8 cellular contexts compared by ENCODE assay signal in the genomic region with DNA sequence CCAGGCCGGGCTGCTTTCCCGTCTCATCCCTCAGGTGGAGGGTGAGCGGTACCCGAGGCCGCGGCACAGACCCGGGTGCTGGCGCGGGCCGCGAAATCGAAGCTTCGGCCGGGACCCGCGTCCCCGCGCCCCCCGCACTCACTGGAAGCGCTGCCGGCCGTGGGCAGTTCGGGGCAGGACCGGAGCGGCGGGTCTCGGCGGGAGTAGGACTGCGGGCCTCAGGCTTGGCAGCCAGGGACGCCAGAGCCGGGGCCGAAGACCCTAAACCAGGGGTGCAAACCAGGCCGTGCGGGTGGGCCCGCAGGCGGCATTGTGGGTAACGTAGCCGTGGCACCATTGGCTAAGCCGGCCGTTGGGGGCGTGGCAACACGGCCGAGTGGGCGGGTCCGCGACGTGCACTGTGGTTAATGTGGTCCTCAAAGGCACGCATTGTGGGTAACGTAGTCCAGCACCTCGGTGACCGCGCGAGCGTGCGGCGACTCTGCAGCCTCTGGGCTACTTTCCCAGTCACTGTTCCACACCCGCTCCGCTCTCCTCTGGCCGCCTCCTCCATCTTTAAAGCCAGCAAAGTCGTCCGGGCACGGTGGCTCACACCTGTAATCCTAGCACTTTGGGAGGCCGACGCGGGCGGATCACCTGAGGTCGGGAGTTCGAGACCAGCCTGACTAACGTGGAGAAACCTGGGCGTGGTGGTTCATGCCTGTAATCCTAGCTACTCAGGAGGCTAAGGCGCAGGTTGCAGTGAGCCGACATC. TPM values are rescaled to one million over a fixed set of nuclear protein-coding genes. Genes with fewer than 3 reads are reported as not detected.
A peak's percentile ranks its signal among the peaks of the same experiment; 100 is the strongest.
DNase-seq lines count a peak whose midpoint lies in the region; ATAC-seq and TF ChIP-seq lines count a peak whose summit lies in the region.

TSS of gene ZNF500 (minus strand) at position 288 of the 754 bp plus-strand sequence. CDS start 1,184 bp downstream, outside the sequence.

- in situ Hi-C loops in GM13977 (cut with MboI; ENCODE audit: low pct_unique_long_range_greater_than_20kb, low sequenced_read_pairs, unreplicated experiment): no loop called here

- H3K4me3 ChIP-seq in adrenal gland (peak within 1 kb of the TSS; percentile 38 to 98 (median 95)), heart left ventricle (peak within 1 kb of the TSS; percentile 76 to 97 (median 89))

- no peaks in the 10 kb centered on the region for H3K27me3 ChIP-seq in adrenal gland
- no peaks in the 10 kb centered on the region for H3K27me3 ChIP-seq in heart left ventricle

- 2 to 14% (median 4%) methylated on average over 13 to 72 of the region's 72 CpGs for WGBS in adrenal gland, 4 donors
- WGBS in heart left ventricle, 4 donors: 3 to 9% (median 6%) methylated on average over 34 to 72 of the region's 72 CpGs

- no peak for TF ChIP-seq CTCF in GM13977 (IDR thresholded peaks at IDR 0.05; ENCODE audit: extremely low read depth, insufficient read depth, missing control alignments)
- TF ChIP-seq CTCF in adrenal gland (IDR thresholded peaks at IDR 0.05): no peak
- TF ChIP-seq CTCF in heart left ventricle (IDR thresholded peaks at IDR 0.05): no peak
- no peak for TF ChIP-seq CTCF in type B pancreatic cell (conservative IDR thresholded peaks at IDR 0.05)

- POLR2A ChIA-PET in T-cell (lab: Charles Lee): no interaction called here

- H3K4me3 Mint-ChIP-seq in T-cell: peak within 1 kb of the TSS; percentile 86 to 93 (median 88)
- peak within 1 kb of the TSS; percentile 91 for H3K4me3 Mint-ChIP-seq in type B pancreatic cell

- intact Hi-C loops in adrenal gland (cut with DNase I): no loop called here
- intact Hi-C loops in heart left ventricle (cut with DNase I): loop anchor here in 5 of 10 donors (1.0 to 10.0 kb wide), 6 partner anchors 32 to 188 kb away; partner anchors contain the start of genes ANKS3 (in 2 of the 5), DNAAF8 (in 2 of the 5), ROGDI (in 2 of the 5) and GLYR1 (in 1 of the 5)

- H3K4me1 Mint-ChIP-seq in T-cell: peaks cover 32 to 46% (median 36%) of the 10 kb centered on the region in 3 donors
- peaks cover 22% of the 10 kb centered on the region for H3K4me1 Mint-ChIP-seq in type B pancreatic cell (ENCODE audit: unreplicated experiment)

- ATAC-seq in HG02870 (IDR thresholded peaks at IDR 0.05; ENCODE audit: unreplicated experiment) (peak; percentile 84), T-cell (replicated peaks in 1 of 4) (peak; percentile 94 to 95 (median 94)), heart left ventricle (peak; percentile 92 to 97 (median 96))

- H3K36me3 ChIP-seq in adrenal gland (replicated peaks in 1 of 2) (peaks cover 0 to 33% of the 10 kb centered on the region in 2 donors), heart left ventricle (peaks cover 0 to 34% (median 30%) of the 10 kb centered on the region in 9 donors)

- CTCF ChIA-PET in T-cell (lab: Charles Lee): interaction anchor here in 1 of 2 donors (1.8 kb wide), 1 partner anchor 36 kb away, joined by 5 read pairs; the partner anchor contains the start of gene ROGDI

- H3K27me3 Mint-ChIP-seq in T-cell: no peaks in the 10 kb centered on the region
- no peaks in the 10 kb centered on the region for H3K27me3 Mint-ChIP-seq in type B pancreatic cell

- TF ChIP-seq POLR2A in adrenal gland (IDR thresholded peaks at IDR 0.05) (peak; percentile 47 to 77), heart left ventricle (IDR thresholded peaks at IDR 0.05) (peak in 1 of 2 donors; percentile 82)

- DNase-seq in GM13977 (ENCODE audit: low spot score): peak; percentile 97
- DNase-seq in NCI-H146 (lab: John Stamatoyannopoulos, UW): peak; percentile 98
- peak; percentile 87 to 99 (median 92) for DNase-seq in T-cell
- DNase-seq in adrenal gland: peak; percentile 97 to 100 (median 98)
- peak; percentile 98 to 99 (median 98) for DNase-seq in heart left ventricle
- peak; percentile 94 for DNase-seq in pons (ENCODE audit: low spot score)
- peak; percentile 98 for DNase-seq in type B pancreatic cell (ENCODE audit: extremely low spot score, unreplicated experiment)

- H3K27ac ChIP-seq in adrenal gland (peak within 1 kb of the TSS; percentile 46 to 91 (median 83)), heart left ventricle (peak within 1 kb of the TSS; percentile 45 to 90 (median 88))

- H3K27ac Mint-ChIP-seq in T-cell: peak within 1 kb of the TSS; percentile 91 to 95
- peak within 1 kb of the TSS; percentile 94 for H3K27ac Mint-ChIP-seq in type B pancreatic cell

- no peaks in the 10 kb centered on the region for H3K9me3 Mint-ChIP-seq in T-cell
- no peaks in the 10 kb centered on the region for H3K9me3 Mint-ChIP-seq in type B pancreatic cell

- H3K9me3 ChIP-seq in adrenal gland (replicated peaks in 1 of 3): no peaks in the 10 kb centered on the region
- H3K9me3 ChIP-seq in heart left ventricle: no peaks in the 10 kb centered on the region

- H3K36me3 Mint-ChIP-seq in T-cell (peaks cover 5% of the 10 kb centered on the region), type B pancreatic cell (no peaks in the 10 kb centered on the region)

- H3K4me1 ChIP-seq in adrenal gland (replicated peaks in 1 of 2) (peaks cover 21 to 31% of the 10 kb centered on the region in 2 donors), heart left ventricle (peaks cover 9 to 37% (median 32%) of the 10 kb centered on the region in 12 donors)

RNA-seq across cellular contexts. Expression of gene ZNF500, which starts in this region (rescaled TPM):
- 10 to 100 TPM; 19.7 to 36.6 (median 32.4) TPM for total RNA-seq in T-cell
- 10 to 100 TPM in 5 of 8 donors, 1 to 10 TPM in 3; 6.7 to 23.7 (median 13.2) TPM for total RNA-seq in adrenal gland
- polyA plus RNA-seq in adrenal gland: 10 to 100 TPM in 1 of 3 donors, 1 to 10 TPM in 2; 3.9 to 18.5 (median 4.6) TPM
- 10 to 100 TPM in 1 of 9 donors, 1 to 10 TPM in 8; 4.8 to 11.6 (median 6.5) TPM for total RNA-seq in heart left ventricle
- 1 to 10 TPM; 5.7 to 7.1 TPM for polyA plus RNA-seq in heart left ventricle
- total RNA-seq in type B pancreatic cell (ENCODE audit: low replicate concordance): 19.0 and 21.0 TPM in 2 replicates

Comparison
In these comparisons a context has a peak if more than half of its experiments do, and no peak if none do; other contexts are left out.
1. Peak in every context shown above with its lines: DNase-seq, ATAC-seq, H3K4me3 ChIP-seq and H3K27ac ChIP-seq.